ENCODE assay signal across 8 cellular contexts in the genomic region with DNA sequence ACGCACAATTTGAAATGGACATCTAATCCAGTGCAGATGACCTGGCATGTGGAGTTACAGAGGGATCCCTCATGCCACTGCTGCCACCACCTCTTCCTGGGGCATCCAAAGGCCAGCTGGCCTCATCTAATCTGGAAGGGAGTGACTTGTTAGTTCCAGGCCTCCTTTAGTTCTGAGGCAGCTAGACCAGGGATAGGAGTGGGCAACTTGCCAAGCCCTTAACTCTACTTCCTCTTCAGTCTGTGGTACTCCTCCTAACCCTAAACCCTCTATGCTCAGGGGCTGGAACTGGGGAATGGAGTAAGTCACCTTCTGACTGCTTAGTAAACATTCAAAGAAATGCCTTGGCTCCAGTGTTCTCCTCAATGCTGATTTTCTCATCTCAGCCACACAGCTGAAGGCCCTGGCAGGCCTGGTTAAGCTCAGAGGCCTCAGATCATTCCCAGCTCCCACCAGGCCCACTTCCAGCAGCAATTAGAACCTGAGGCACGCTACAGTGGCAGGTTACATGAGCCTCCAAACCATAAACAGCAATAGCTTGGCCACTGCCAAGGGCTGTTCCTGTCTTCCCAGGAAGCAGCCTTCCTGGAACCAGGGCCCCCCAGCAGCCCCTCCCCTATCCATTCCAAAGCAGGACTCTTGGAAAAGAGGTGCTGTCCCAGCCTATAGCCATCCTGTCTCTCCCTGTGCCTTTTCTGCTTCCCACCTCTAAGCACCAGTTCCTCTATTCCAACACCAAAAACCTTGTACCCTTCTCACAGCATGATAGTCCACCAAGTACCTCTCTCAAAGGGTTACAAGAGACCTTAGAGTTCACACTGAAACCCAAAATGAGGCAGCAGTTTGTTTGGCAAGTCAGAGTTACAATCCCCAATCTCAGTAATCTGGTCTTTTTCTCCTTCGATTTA. TPM values are rescaled to one million over a fixed set of nuclear protein-coding genes. Genes with fewer than 3 reads are reported as not detected.
DNase-seq lines count a peak whose midpoint lies in the region; ATAC-seq and TF ChIP-seq lines count a peak whose summit lies in the region.

No MANE protein-coding gene starts in this region.

- 78 to 91% (median 88%) methylated on average over 3 of the region's 3 CpGs for whole genome bisulfite sequencing in spleen, 5 donors

- H3K27ac ChIP-seq in A673 (ENCODE audit: low read depth, low read length, poor library complexity, severe bottlenecking), result peak overlapping the region; percentile 35
- H3K27ac ChIP-seq in HEK293 (ENCODE audit: extremely low read depth, low read depth, low read length), result peak overlapping the region; percentile 4
- H3K27ac ChIP-seq in spleen, result peak overlapping the region; percentile 51 to 98 (median 92)

- H3K27me3 Mint-ChIP-seq in activated T-cell treated with anti-CD3 and anti-CD28 coated beads, Interleukin-2, amount 50 U/mL, for 72 hours (ENCODE audit: low read depth), result no peaks in the 10 kb centered on the region

- H3K36me3 ChIP-seq in A673 (ENCODE audit: insufficient read depth, low read length, poor library complexity, severe bottlenecking) (peaks cover 40% of the 10 kb centered on the region), HEK293 (ENCODE audit: control insufficient read depth in 2 of 2, insufficient read depth in 1 of 2, low read length in 2 of 2) (peaks cover 4 to 76% of the 10 kb centered on the region in 2 experiments), spleen (peaks cover 0 to 64% (median 32%) of the 10 kb centered on the region in 6 donors)

- no TSS peak for BruUV-seq in A673 (replicated peaks; lab: Mats Ljungman, UMichigan)

- TF ChIP-seq POLR2A in spleen (IDR thresholded peaks at IDR 0.05), result no peak

- H3K4me1 ChIP-seq in A673 (ENCODE audit: insufficient read depth, low read length, poor library complexity, severe bottlenecking) (peaks cover 10% of the 10 kb centered on the region), HEK293 (ENCODE audit: control insufficient read depth, insufficient read depth, low read length) (no peaks in the 10 kb centered on the region), spleen (peaks cover 16 to 65% (median 58%) of the 10 kb centered on the region in 6 donors)

- CTCF ChIA-PET in A673 (lab: Charles Lee) (no interaction called here), HEK293 (lab: Yijun Ruan, JAX) (interaction anchor here (0.6 kb wide), 2 partner anchors 627 to 1908 kb away, joined by 3 read pairs; no protein-coding TSS in a partner anchor)

- no peak for ATAC-seq in activated T-cell treated with anti-CD3 and anti-CD28 coated beads, Interleukin-2, amount 50 U/mL, for 72 hours (replicated peaks in 1 of 2)
- ATAC-seq in left ventricle myocardium superior, result peak; percentile 22
- no peak for ATAC-seq in GM21723 (IDR thresholded peaks at IDR 0.05; ENCODE audit: unreplicated experiment)
- ATAC-seq in HG02870 (IDR thresholded peaks at IDR 0.05; ENCODE audit: unreplicated experiment), result no peak
- ATAC-seq in HG02759 (IDR thresholded peaks at IDR 0.05; ENCODE audit: unreplicated experiment), result no peak

- peaks cover 73% of the 10 kb centered on the region for H3K4me1 Mint-ChIP-seq in activated T-cell treated with anti-CD3 and anti-CD28 coated beads, Interleukin-2, amount 50 U/mL, for 72 hours (ENCODE audit: low read depth)

- no peaks in the 10 kb centered on the region for H3K9me3 ChIP-seq in A673 (ENCODE audit: low read depth, low read length, poor library complexity, severe bottlenecking)
- no peaks in the 10 kb centered on the region for H3K9me3 ChIP-seq in HEK293 (ENCODE audit: control insufficient read depth, insufficient read depth, low read depth, low read length)
- H3K9me3 ChIP-seq in spleen, result no peaks in the 10 kb centered on the region

- TF ChIP-seq CTCF in A673 (conservative IDR thresholded peaks at IDR 0.05; ENCODE audit: low read depth, low read length), result no peak
- no peak for TF ChIP-seq CTCF in HEK293 (tag by site-specific recombination; IDR thresholded peaks at IDR 0.05)
- no peak for TF ChIP-seq CTCF in spleen (IDR thresholded peaks at IDR 0.05 in 8 of 11, conservative IDR thresholded peaks at IDR 0.05 in 3 of 11)

- intact Hi-C loops in A673 (cut with micrococcal nuclease; ENCODE audit: unreplicated experiment) (loop anchor here (10.0 kb wide), 1 partner anchor 165 kb away; no protein-coding TSS in a partner anchor), left ventricle myocardium superior (cut with micrococcal nuclease) (no loop called here), spleen (cut with DNase I; ENCODE audit: low total_unique reads) (no loop called here)

- H3K36me3 Mint-ChIP-seq in activated T-cell treated with anti-CD3 and anti-CD28 coated beads, Interleukin-2, amount 50 U/mL, for 72 hours (ENCODE audit: insufficient read depth in 2 of 2), result peaks cover 18 to 31% of the 10 kb centered on the region in 2 donors

- H3K27ac Mint-ChIP-seq in activated T-cell treated with anti-CD3 and anti-CD28 coated beads, Interleukin-2, amount 50 U/mL, for 72 hours, result peak overlapping the region; percentile 53

- DNase-seq in A673 (ENCODE audit: low spot score) (peak; percentile 46), left ventricle myocardium superior (peak; percentile 51), spleen (no peak)
- no peak for DNase-seq in activated T-cell treated with anti-CD3 and anti-CD28 coated beads, Interleukin-2, amount 50 U/mL, for 72 hours

- no peaks in the 10 kb centered on the region for H3K9me3 Mint-ChIP-seq in activated T-cell treated with anti-CD3 and anti-CD28 coated beads, Interleukin-2, amount 50 U/mL, for 72 hours

- peak overlapping the region; percentile 88 to 94 for H3K4me3 Mint-ChIP-seq in activated T-cell treated with anti-CD3 and anti-CD28 coated beads, Interleukin-2, amount 50 U/mL, for 72 hours

- H3K27me3 ChIP-seq in A673 (replicated peaks; ENCODE audit: insufficient read depth, low read depth, low read length, poor library complexity) (no peaks in the 10 kb centered on the region), spleen (replicated peaks in 1 of 7) (no peaks in the 10 kb centered on the region)

- POLR2A ChIA-PET in A673 (lab: Charles Lee; ENCODE audit: low non-redundant PET), result no interaction called here
- POLR2A ChIA-PET in HEK293 (lab: Yijun Ruan, JAX), result interaction anchor here (1.0 to 2.9 kb wide), 2 partner anchors 8 to 98 kb away, joined by 11 to 15 read pairs; partner anchors contain the start of genes IK, NDUFA2 and SRA1

- no peak overlapping the region for H3K4me3 ChIP-seq in A673 (ENCODE audit: low read depth, low read length, poor library complexity, severe bottlenecking)
- no peak overlapping the region for H3K4me3 ChIP-seq in HEK293 (ENCODE audit: low read depth, low read length)
- peak overlapping the region in 1 of 8 donors; percentile 5 for H3K4me3 ChIP-seq in spleen

TF ChIP-seq in HEK293, 187 proteins besides CTCF, POLR2A, EP300 and RAD21 (continues in another document):
- peak; percentile 16; the same call in 1 of the 2 replicates for TF ChIP-seq ZBTB20 (tag by site-specific recombination; IDR thresholded peaks at IDR 0.05)
- 0 out of 2 replicates have a peak, but pooled peaks have one; percentile 26 for TF ChIP-seq PATZ1 (tag by site-specific recombination; IDR thresholded peaks at IDR 0.05)
- TF ChIP-seq ZBTB48 (tag by site-specific recombination; IDR thresholded peaks at IDR 0.05), result peak; percentile 73; the same call in 1 of the 2 replicates
- TF ChIP-seq ZNF791 (tag by site-specific recombination; IDR thresholded peaks at IDR 0.05), result no peak
- TF ChIP-seq ZBTB17 (tag by site-specific recombination; IDR thresholded peaks at IDR 0.05), result peak; percentile 47
- no peak for TF ChIP-seq ZSCAN18 (tag by site-specific recombination; IDR thresholded peaks at IDR 0.05)

RNA-seq across cellular contexts. Expression of gene EIF4EBP3, which starts 2.0 kb away (rescaled TPM):
- 5.6 and 7.6 TPM in 2 replicates for total RNA-seq in A673 (2021)
- total RNA-seq in activated T-cell treated with anti-CD3 and anti-CD28 coated beads, Interleukin-2, amount 50 U/mL, for 72 hours, result 10 to 100 TPM; 14.4 to 16.8 TPM
- 18.2 TPM for total RNA-seq in left ventricle myocardium superior
- total RNA-seq in spleen, result 10 to 100 TPM; 11.5 to 24.5 (median 16.2) TPM
- polyA plus RNA-seq in spleen, result 10 to 100 TPM; 60.9 to 75.6 (median 61.6) TPM

RNA-seq across cellular contexts. Expression of gene SRA1, which starts 7.8 kb away (rescaled TPM):
- total RNA-seq in A673 (2021) (55.1 and 62.3 TPM in 2 replicates), left ventricle myocardium superior (27.4 TPM), spleen (10 to 100 TPM; 22.9 to 33.5 (median 25.4) TPM)
- 10 to 100 TPM; 50.8 to 61.1 TPM for total RNA-seq in activated T-cell treated with anti-CD3 and anti-CD28 coated beads, Interleukin-2, amount 50 U/mL, for 72 hours
- polyA plus RNA-seq in spleen, result 10 to 100 TPM; 32.6 to 42.1 (median 36.6) TPM

RNA-seq across cellular contexts. Expression of gene APBB3, which starts 14.9 kb away (rescaled TPM):
- total RNA-seq in A673 (2021) (27.8 and 30.2 TPM in 2 replicates), left ventricle myocardium superior (13.3 TPM), spleen (10 to 100 TPM; 31.9 to 57.8 (median 42.2) TPM)
- 10 to 100 TPM; 33.8 to 38.2 TPM for total RNA-seq in activated T-cell treated with anti-CD3 and anti-CD28 coated beads, Interleukin-2, amount 50 U/mL, for 72 hours
- 10 to 100 TPM; 26.0 to 43.4 (median 41.0) TPM for polyA plus RNA-seq in spleen

RNA-seq across cellular contexts. Expression of gene SLC35A4, which starts 15.1 kb away (rescaled TPM):
- total RNA-seq in A673 (2021), result 99.6 and 101 TPM in 2 replicates
- 10 to 100 TPM; 52.7 to 69.3 TPM for total RNA-seq in activated T-cell treated with anti-CD3 and anti-CD28 coated beads, Interleukin-2, amount 50 U/mL, for 72 hours
- total RNA-seq in left ventricle myocardium superior, result 77.5 TPM
- total RNA-seq in spleen, result 10 to 100 TPM; 44.1 to 64.0 (median 58.7) TPM
- polyA plus RNA-seq in spleen, result 10 to 100 TPM; 23.3 to 40.8 (median 27.7) TPM

Comparison
In these comparisons a context has a peak if more than half of its experiments do, and no peak if none do; other contexts are left out.
1. DNase-seq: peak in A673 (single experiment) and left ventricle myocardium superior (single experiment); none in activated T-cell treated with anti-CD3 and anti-CD28 coated beads, Interleukin-2, amount 50 U/mL, for 72 hours (0 of 2) and spleen (single experiment).
2. H3K27ac ChIP-seq: peak in every context shown above with its lines; median percentile 92 in spleen; 35 in A673; 4 in HEK293.